ENCODE assay signal across 1 cellular context in the genomic region with DNA sequence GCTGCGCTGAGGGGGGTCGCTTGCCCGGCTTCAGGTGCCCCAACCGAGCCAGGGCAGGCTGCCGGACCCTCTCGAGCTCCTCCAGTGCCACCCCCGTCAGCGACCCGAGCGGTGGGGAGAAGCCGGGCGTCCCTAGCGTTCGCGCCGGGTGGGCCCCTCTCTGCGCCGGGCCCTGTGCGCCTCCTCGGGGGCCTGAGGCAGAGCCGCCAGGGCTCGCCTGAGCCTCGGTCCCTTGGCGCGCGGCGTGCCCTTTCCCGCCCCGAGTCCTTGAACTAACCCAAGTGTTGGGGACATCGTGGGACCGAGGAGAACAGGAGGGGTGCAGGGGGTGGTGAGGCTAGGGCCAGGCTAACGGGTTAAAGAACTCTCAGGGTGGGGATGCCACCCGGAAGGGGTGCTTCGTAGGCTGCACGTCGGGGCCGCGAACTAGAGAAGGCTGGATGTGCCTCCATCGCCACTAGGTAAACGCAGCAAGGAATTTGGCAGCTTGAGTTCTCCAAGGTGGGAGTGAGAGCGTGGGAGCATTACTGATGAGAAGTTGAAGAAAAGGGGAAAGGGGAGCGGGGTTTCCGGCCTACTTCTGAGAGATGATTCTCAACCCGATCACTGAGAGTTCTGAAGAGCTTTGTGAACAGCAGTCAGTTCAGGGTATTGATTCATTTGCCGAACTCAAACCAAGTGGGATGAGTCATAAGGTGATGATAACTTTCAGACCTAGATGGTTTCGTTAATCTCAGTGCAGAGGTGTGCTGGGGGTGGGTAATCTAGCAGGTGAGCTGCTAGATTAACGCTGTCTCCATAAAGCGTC.
TF ChIP-seq lines count a peak whose summit lies in the region.

No MANE protein-coding gene starts in this region.

TF ChIP-seq in IMR-90, 13 proteins besides CTCF, POLR2A, EP300 and RAD21:
- TF ChIP-seq FOS (IDR thresholded peaks at IDR 0.05; ENCODE audit: low read depth, low read length), result peak; percentile 30
- TF ChIP-seq, protein P1, sequence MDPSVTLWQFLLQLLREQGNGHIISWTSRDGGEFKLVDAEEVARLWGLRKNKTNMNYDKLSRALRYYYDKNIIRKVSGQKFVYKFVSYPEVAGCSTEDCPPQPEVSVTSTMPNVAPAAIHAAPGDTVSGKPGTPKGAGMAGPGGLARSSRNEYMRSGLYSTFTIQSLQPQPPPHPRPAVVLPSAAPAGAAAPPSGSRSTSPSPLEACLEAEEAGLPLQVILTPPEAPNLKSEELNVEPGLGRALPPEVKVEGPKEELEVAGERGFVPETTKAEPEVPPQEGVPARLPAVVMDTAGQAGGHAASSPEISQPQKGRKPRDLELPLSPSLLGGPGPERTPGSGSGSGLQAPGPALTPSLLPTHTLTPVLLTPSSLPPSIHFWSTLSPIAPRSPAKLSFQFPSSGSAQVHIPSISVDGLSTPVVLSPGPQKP (IDR thresholded peaks at IDR 0.05; ENCODE audit: borderline replicate concordance, low read depth, low read length), result no peak
